Comparison of ENCODE assay signal across 22 cellular contexts in genomic region chr6:113458368-113459010, GRCh38.
A peak's percentile ranks its signal among the peaks of the same experiment; 100 is the strongest.
DNase-seq lines count a peak whose midpoint lies in the region; ATAC-seq and TF ChIP-seq lines count a peak whose summit lies in the region.
"Had no signal": no experiment of that assay in that cellular context is flagged by ENCODE, and none has a peak within 500 bp of the region (broad histone marks: within the 10 kb centered on the region; RNA-seq: fewer than 3 reads in every experiment).

No MANE protein-coding gene starts in this region.

- H3K27ac Mint-ChIP-seq in neural progenitor cell: no peak overlapping the region
- no peak overlapping the region for H3K27ac Mint-ChIP-seq in effector memory CD8-positive, alpha-beta T cell
- H3K27ac Mint-ChIP-seq: stimulated activated effector memory CD8-positive, alpha-beta T cell treated with anti-CD3 and anti-CD28 coated beads, Interleukin-12 subunit alpha, Interleukin-12 subunit beta, amount 100 ng/mL, for 72 hours; T-helper 1 cell treated with Interleukin-12 subunit alpha and Interleukin-12 subunit beta and Interleukin-4 antibody, amounts not matched to agents 30 μg/mL and 1 μg/mL, for 36 hours had no signal

- no peak overlapping the region for H3K9ac ChIP-seq in neural progenitor cell
- H3K9ac ChIP-seq: KMS-11 had no signal

- H3K4me1 ChIP-seq in HEK293 (ENCODE audit: control insufficient read depth, insufficient read depth, low read length): peaks cover 13% of the 10 kb centered on the region
- H3K4me1 ChIP-seq in SJSA1 (replicated peaks): peaks cover 29% of the 10 kb centered on the region
- H3K4me1 ChIP-seq in neural progenitor cell: peaks cover 16% of the 10 kb centered on the region

- intact Hi-C loops in posterior vena cava (cut with DNase I): no loop called here

- POLR2A ChIA-PET in HEK293 (lab: Yijun Ruan, JAX): interaction anchor here (0.6 kb wide), 2 partner anchors 8 to 1426 kb away, joined by 4 read pairs; no protein-coding TSS in a partner anchor

- no peaks in the 10 kb centered on the region for H3K27me3 Mint-ChIP-seq in neural progenitor cell (ENCODE audit: insufficient read depth, low read depth)
- H3K27me3 Mint-ChIP-seq in effector memory CD8-positive, alpha-beta T cell: peaks cover 0 to 5% of the 10 kb centered on the region in 2 donors

- no peak overlapping the region for H3K4me3 ChIP-seq in HEK293 (ENCODE audit: low read depth, low read length)
- no peak overlapping the region for H3K4me3 ChIP-seq in SJSA1
- no peak overlapping the region for H3K4me3 ChIP-seq in fibroblast of villous mesenchyme (ENCODE audit: low read depth, low read length)
- no peak overlapping the region for H3K4me3 ChIP-seq in neural progenitor cell
- H3K4me3 ChIP-seq: right atrium auricular region had no signal

- H2AFZ ChIP-seq in neural progenitor cell (replicated peaks): no peak overlapping the region

- no peak overlapping the region for H3K27ac ChIP-seq in HEK293 (ENCODE audit: extremely low read depth, low read depth, low read length)
- H3K27ac ChIP-seq in SJSA1: peak overlapping the region; percentile 49
- no peak overlapping the region for H3K27ac ChIP-seq in neural progenitor cell
- no peak overlapping the region for H3K27ac ChIP-seq in substantia nigra (ENCODE audit: low read depth, low read length, poor library complexity, severe bottlenecking)
- H3K27ac ChIP-seq: KMS-11, right atrium auricular region, WERI-Rb-1 had no signal

- H4K20me1 ChIP-seq in neural progenitor cell (ENCODE audit: low read depth): no peaks in the 10 kb centered on the region

- H3F3A ChIP-seq in neural progenitor cell (ENCODE audit: low read depth): no peaks in the 10 kb centered on the region

- CTCF ChIA-PET in HEK293 (lab: Yijun Ruan, JAX): interaction anchor here (0.6 to 4.4 kb wide), 4 partner anchors 8 to 438 kb away, joined by 3 to 25 read pairs (median 4); no protein-coding TSS in a partner anchor

- ATAC-seq in effector memory CD8-positive, alpha-beta T cell (replicated peaks): no peak
- no peak for ATAC-seq in HG02763 (IDR thresholded peaks at IDR 0.05; ENCODE audit: unreplicated experiment)
- ATAC-seq: stimulated activated effector memory CD8-positive, alpha-beta T cell treated with anti-CD3 and anti-CD28 coated beads, Interleukin-12 subunit alpha, Interleukin-12 subunit beta, amount 100 ng/mL, for 72 hours had no signal

- H3K9me3 Mint-ChIP-seq in neural progenitor cell: no peaks in the 10 kb centered on the region
- H3K9me3 Mint-ChIP-seq in effector memory CD8-positive, alpha-beta T cell: peaks cover 9 to 11% of the 10 kb centered on the region in 2 donors
- H3K9me3 Mint-ChIP-seq: stimulated activated effector memory CD8-positive, alpha-beta T cell treated with anti-CD3 and anti-CD28 coated beads, Interleukin-12 subunit alpha, Interleukin-12 subunit beta, amount 100 ng/mL, for 72 hours; T-helper 1 cell treated with Interleukin-12 subunit alpha and Interleukin-12 subunit beta and Interleukin-4 antibody, amounts not matched to agents 30 μg/mL and 1 μg/mL, for 36 hours had no signal

- H3K4me1 Mint-ChIP-seq in neural progenitor cell: peaks cover 12% of the 10 kb centered on the region
- H3K4me1 Mint-ChIP-seq in effector memory CD8-positive, alpha-beta T cell (ENCODE audit: low read depth in 2 of 2): no peaks in the 10 kb centered on the region
- H3K4me1 Mint-ChIP-seq: stimulated activated effector memory CD8-positive, alpha-beta T cell treated with anti-CD3 and anti-CD28 coated beads, Interleukin-12 subunit alpha, Interleukin-12 subunit beta, amount 100 ng/mL, for 72 hours had no signal

- no peak overlapping the region for H3K4me3 Mint-ChIP-seq in neural progenitor cell
- H3K4me3 Mint-ChIP-seq in effector memory CD8-positive, alpha-beta T cell: no peak overlapping the region
- H3K4me3 Mint-ChIP-seq: stimulated activated effector memory CD8-positive, alpha-beta T cell treated with anti-CD3 and anti-CD28 coated beads, Interleukin-12 subunit alpha, Interleukin-12 subunit beta, amount 100 ng/mL, for 72 hours; T-helper 1 cell treated with Interleukin-12 subunit alpha and Interleukin-12 subunit beta and Interleukin-4 antibody, amounts not matched to agents 30 μg/mL and 1 μg/mL, for 36 hours had no signal

- peak overlapping the region; percentile 2 for H3K4me2 ChIP-seq in neural progenitor cell
- H3K4me2 ChIP-seq: KMS-11 had no signal

- DNase-seq in SJSA1 (ENCODE audit: low read depth in 1 of 2, low spot score in 2 of 2): peak in 1 of 2 experiments; percentile 53
- peak; percentile 41 for DNase-seq in fibroblast of villous mesenchyme (ENCODE audit: low read depth)
- no peak for DNase-seq in neural progenitor cell (ENCODE audit: low spot score)
- no peak for DNase-seq in effector memory CD8-positive, alpha-beta T cell
- DNase-seq in posterior vena cava (ENCODE audit: low spot score): no peak
- DNase-seq in substantia nigra (lab: John Stamatoyannopoulos, UW): no peak
- DNase-seq: activated CD4-positive, alpha-beta T cell treated with anti-CD3 and anti-CD28 coated beads, Interleukin-2, amount 50 U/mL, for 4 hours; activated T-cell treated with anti-CD3 and anti-CD28 coated beads for 4 hours; anterior cingulate cortex; DND-41; mesendoderm; NCI-H1105; NCI-H526 treated with DMSO at 0.1 percent for 48 hours; SHP77; stimulated activated CD4-positive, alpha-beta T cell treated with anti-CD3 and anti-CD28 coated beads, Interleukin-15, amount 100 ng/mL, for 24 hours; WERI-Rb-1 had no signal

- no peaks in the 10 kb centered on the region for H3K79me2 ChIP-seq in neural progenitor cell (ENCODE audit: low read depth)

- H3K36me3 Mint-ChIP-seq in neural progenitor cell: no peaks in the 10 kb centered on the region
- H3K36me3 Mint-ChIP-seq in effector memory CD8-positive, alpha-beta T cell (ENCODE audit: insufficient read depth): no peaks in the 10 kb centered on the region
- H3K36me3 Mint-ChIP-seq: stimulated activated effector memory CD8-positive, alpha-beta T cell treated with anti-CD3 and anti-CD28 coated beads, Interleukin-12 subunit alpha, Interleukin-12 subunit beta, amount 100 ng/mL, for 72 hours had no signal

- no peaks in the 10 kb centered on the region for H3K27me3 ChIP-seq in SJSA1 (replicated peaks)
- no peaks in the 10 kb centered on the region for H3K27me3 ChIP-seq in neural progenitor cell
- H3K27me3 ChIP-seq: right atrium auricular region had no signal

- H3K9me3 ChIP-seq in HEK293 (ENCODE audit: control insufficient read depth, insufficient read depth, low read depth, low read length) (no peaks in the 10 kb centered on the region), SJSA1 (replicated peaks) (no peaks in the 10 kb centered on the region; the same call in 1 of the 2 replicates), neural progenitor cell (ENCODE audit: low read depth) (no peaks in the 10 kb centered on the region)
- H3K9me3 ChIP-seq: right atrium auricular region had no signal

- H3K36me3 ChIP-seq in HEK293 (ENCODE audit: control insufficient read depth in 2 of 2, insufficient read depth in 1 of 2, low read length in 2 of 2) (no peaks in the 10 kb centered on the region), SJSA1 (no peaks in the 10 kb centered on the region), neural progenitor cell (no peaks in the 10 kb centered on the region)
- H3K36me3 ChIP-seq: right atrium auricular region, WERI-Rb-1 had no signal

- no peak for TF ChIP-seq CTCF in HEK293 (tag by site-specific recombination; IDR thresholded peaks at IDR 0.05)
- no peak for TF ChIP-seq CTCF in fibroblast of villous mesenchyme (IDR thresholded peaks at IDR 0.05; ENCODE audit: insufficient read depth, low read depth, low read length)
- no peak for TF ChIP-seq CTCF in neural progenitor cell (IDR thresholded peaks at IDR 0.05)

TF ChIP-seq in HEK293, 187 proteins besides CTCF, POLR2A, EP300 and RAD21:
- no peak for TF ChIP-seq ZNF501 (tag by site-specific recombination; IDR thresholded peaks at IDR 0.05)
- TF ChIP-seq, protein P1, sequence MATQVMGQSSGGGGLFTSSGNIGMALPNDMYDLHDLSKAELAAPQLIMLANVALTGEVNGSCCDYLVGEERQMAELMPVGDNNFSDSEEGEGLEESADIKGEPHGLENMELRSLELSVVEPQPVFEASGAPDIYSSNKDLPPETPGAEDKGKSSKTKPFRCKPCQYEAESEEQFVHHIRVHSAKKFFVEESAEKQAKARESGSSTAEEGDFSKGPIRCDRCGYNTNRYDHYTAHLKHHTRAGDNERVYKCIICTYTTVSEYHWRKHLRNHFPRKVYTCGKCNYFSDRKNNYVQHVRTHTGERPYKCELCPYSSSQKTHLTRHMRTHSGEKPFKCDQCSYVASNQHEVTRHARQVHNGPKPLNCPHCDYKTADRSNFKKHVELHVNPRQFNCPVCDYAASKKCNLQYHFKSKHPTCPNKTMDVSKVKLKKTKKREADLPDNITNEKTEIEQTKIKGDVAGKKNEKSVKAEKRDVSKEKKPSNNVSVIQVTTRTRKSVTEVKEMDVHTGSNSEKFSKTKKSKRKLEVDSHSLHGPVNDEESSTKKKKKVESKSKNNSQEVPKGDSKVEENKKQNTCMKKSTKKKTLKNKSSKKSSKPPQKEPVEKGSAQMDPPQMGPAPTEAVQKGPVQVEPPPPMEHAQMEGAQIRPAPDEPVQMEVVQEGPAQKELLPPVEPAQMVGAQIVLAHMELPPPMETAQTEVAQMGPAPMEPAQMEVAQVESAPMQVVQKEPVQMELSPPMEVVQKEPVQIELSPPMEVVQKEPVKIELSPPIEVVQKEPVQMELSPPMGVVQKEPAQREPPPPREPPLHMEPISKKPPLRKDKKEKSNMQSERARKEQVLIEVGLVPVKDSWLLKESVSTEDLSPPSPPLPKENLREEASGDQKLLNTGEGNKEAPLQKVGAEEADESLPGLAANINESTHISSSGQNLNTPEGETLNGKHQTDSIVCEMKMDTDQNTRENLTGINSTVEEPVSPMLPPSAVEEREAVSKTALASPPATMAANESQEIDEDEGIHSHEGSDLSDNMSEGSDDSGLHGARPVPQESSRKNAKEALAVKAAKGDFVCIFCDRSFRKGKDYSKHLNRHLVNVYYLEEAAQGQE (tag by site-specific recombination; IDR thresholded peaks at IDR 0.05): peak; percentile 60; the same call in 1 of the 2 replicates
